Comparison of ENCODE assay signal across 19 cellular contexts in genomic region chr3:122966045-122966444, GRCh38.
"Had no signal": no experiment of that assay in that cellular context is flagged by ENCODE, and none has a peak within 500 bp of the region (broad histone marks: within the 10 kb centered on the region; RNA-seq: fewer than 3 reads in every experiment).

No MANE protein-coding gene starts in this region.

- H3K4me3 ChIP-seq: ascending aorta, body of pancreas, SK-N-MC had no signal

- H3K27me3 Mint-ChIP-seq: activated CD4-positive, alpha-beta T cell treated with anti-CD3 and anti-CD28 coated beads for 36 hours had no signal

- H3K9me3 ChIP-seq: ascending aorta, body of pancreas had no signal

- H3K4me1 ChIP-seq: body of pancreas had no signal

- H3K9me3 Mint-ChIP-seq: activated CD4-positive, alpha-beta memory T cell treated with anti-CD3 and anti-CD28 coated beads, Interleukin-2, amount 10 ng/mL, durations not matched to agents 7 days and 5 days; central memory CD8-positive, alpha-beta T cell had no signal

- H3K4me1 Mint-ChIP-seq: activated CD4-positive, alpha-beta memory T cell treated with anti-CD3 and anti-CD28 coated beads, Interleukin-2, amount 10 ng/mL, durations not matched to agents 7 days and 5 days; activated CD4-positive, alpha-beta T cell treated with anti-CD3 and anti-CD28 coated beads for 36 hours; central memory CD8-positive, alpha-beta T cell had no signal

- DNase-seq: activated CD4-positive, alpha-beta memory T cell treated with anti-CD3 and anti-CD28 coated beads, Interleukin-2, amount 10 ng/mL, durations not matched to agents 7 days and 5 days; activated CD4-positive, alpha-beta T cell treated with anti-CD3 and anti-CD28 coated beads for 36 hours; activated CD4-positive, alpha-beta T cell treated with anti-CD3 and anti-CD28 coated beads, Interleukin-2, amount 50 U/mL, for 1 hour; activated CD8-positive, alpha-beta memory T cell treated with anti-CD3 and anti-CD28 coated beads, Interleukin-2, amount 50 U/mL, for 48 hours; activated naive CD4-positive, alpha-beta T cell treated with anti-CD3 and anti-CD28 coated beads, Interleukin-2, amount 50 U/mL, for 16 hours; activated T-cell treated with anti-CD3 and anti-CD28 coated beads, Interleukin-2, amount 50 U/mL, for 1 hour; amniotic stem cell; body of pancreas; cortex of kidney; Karpas-422; NCI-H146; NCI-H187 treated with DMSO at 0.1 percent for 48 hours; NCI-H2081 treated with DMSO at 0.1 percent for 48 hours; NCI-H446; T-helper 1 cell; WERI-Rb-1 had no signal

- H3K27me3 ChIP-seq: ascending aorta, body of pancreas had no signal

- H3K36me3 ChIP-seq: ascending aorta, WERI-Rb-1 had no signal

- H3K4me3 Mint-ChIP-seq: activated CD4-positive, alpha-beta memory T cell treated with anti-CD3 and anti-CD28 coated beads, Interleukin-2, amount 10 ng/mL, durations not matched to agents 7 days and 5 days; activated CD4-positive, alpha-beta T cell treated with anti-CD3 and anti-CD28 coated beads for 36 hours; central memory CD8-positive, alpha-beta T cell had no signal

- ATAC-seq: activated CD4-positive, alpha-beta T cell treated with anti-CD3 and anti-CD28 coated beads for 36 hours; body of pancreas had no signal

- H3K27ac Mint-ChIP-seq: activated CD4-positive, alpha-beta memory T cell treated with anti-CD3 and anti-CD28 coated beads, Interleukin-2, amount 10 ng/mL, durations not matched to agents 7 days and 5 days; activated CD4-positive, alpha-beta T cell treated with anti-CD3 and anti-CD28 coated beads for 36 hours had no signal

- H3K27ac ChIP-seq: ascending aorta, body of pancreas, SK-N-MC had no signal
